ENCODE assay signal across 11 cellular contexts in genomic region chr21:45470087-45470515, GRCh38.
DNase-seq lines count a peak whose midpoint lies in the region; ATAC-seq and TF ChIP-seq lines count a peak whose summit lies in the region.
"Had no signal": no experiment of that assay in that cellular context is flagged by ENCODE, and none has a peak within 500 bp of the region (broad histone marks: within the 10 kb centered on the region; RNA-seq: fewer than 3 reads in every experiment).

No MANE protein-coding gene starts in this region.

- no CpG with 5 or more reads among the region's 7 CpGs for WGBS in IMR-90 (ENCODE audit: extremely low coverage in 2 of 2, insufficient read length in 1 of 2), 2 experiments
- WGBS in transverse colon (ENCODE audit: low coverage in 1 of 2), 2 donors = 45 to 59% methylated on average over 1 to 7 of the region's 7 CpGs

- H2BK120ac ChIP-seq in IMR-90 (ENCODE audit: low read depth, low read length) = peak overlapping the region; percentile 47

- H2AK5ac ChIP-seq in IMR-90 (ENCODE audit: low read depth, low read length) = peak overlapping the region; percentile 60

- peaks cover 18% of the 10 kb centered on the region for H3K4me1 Mint-ChIP-seq in mesothelial cell of epicardium

- TF ChIP-seq POLR2A in IMR-90 (IDR thresholded peaks at IDR 0.05; ENCODE audit: low read depth, low read length) = no peak
- TF ChIP-seq POLR2A in transverse colon (IDR thresholded peaks at IDR 0.05) = no peak

- H3K27ac ChIP-seq in IMR-90 (ENCODE audit: insufficient read depth, low read length) (peak overlapping the region; percentile 37; the same call in 1 of the 2 replicates), cingulate gyrus (ENCODE audit: low read depth, low read length) (peak overlapping the region; percentile 39), transverse colon (peak overlapping the region; percentile 62 to 81 (median 79))

- no peak for TF ChIP-seq EP300 in transverse colon (IDR thresholded peaks at IDR 0.05; ENCODE audit: low read depth)

- H3K4me3 ChIP-seq in IMR-90 (ENCODE audit: insufficient read depth, low read depth, low read length) (no peak overlapping the region), transverse colon (no peak overlapping the region)
- H3K4me3 ChIP-seq: cardiac muscle cell had no signal

- H4K91ac ChIP-seq in IMR-90 (ENCODE audit: insufficient read depth, low read depth, low read length) = peak overlapping the region; percentile 73; the same call in 1 of the 2 replicates

- peak overlapping the region; percentile 25 for H2BK5ac ChIP-seq in IMR-90 (ENCODE audit: low read depth, low read length, poor library complexity, severe bottlenecking)

- intact Hi-C loops in IMR-90 (cut with micrococcal nuclease) (no loop called here), transverse colon (cut with DNase I; ENCODE audit: low total_unique reads) (no loop called here)

- H3K4me2 ChIP-seq in IMR-90 (ENCODE audit: low read depth, low read length) = peak overlapping the region; percentile 32

- H3K36me3 ChIP-seq in IMR-90 (ENCODE audit: control insufficient read depth, insufficient read depth, low read length) (peaks cover 22% of the 10 kb centered on the region), transverse colon (no peaks in the 10 kb centered on the region)

- H3K4ac ChIP-seq in IMR-90 (ENCODE audit: low read depth, low read length) = peak overlapping the region; percentile 78

- in situ Hi-C loops in IMR-90 (cut with MboI; ENCODE audit: low sequenced_read_pairs) = no loop called here
- in situ Hi-C loops in transverse colon (cut with MboI; ENCODE audit: low pct_ligation_motif_present in 1 of 4, low pct_unique_long_range_greater_than_20kb in 1 of 4, low sequenced_read_pairs in 3 of 4) = loop anchor here in 3 of 4 donors (10.0 to 25.0 kb wide), 3 partner anchors 125 to 308 kb away; partner anchors contain the start of gene POFUT2 (in 1 of the 3)

- H3K9me3 Mint-ChIP-seq in mesothelial cell of epicardium = no peaks in the 10 kb centered on the region
- H3K9me3 Mint-ChIP-seq: natural killer cell treated with Interleukin-12 subunit alpha and Interleukin-12 subunit beta and Interleukin-15 and Interleukin-18, amount 100 ng/mL, for 72 hours had no signal

- H3K9me1 ChIP-seq in IMR-90 (ENCODE audit: insufficient read depth, low read length) = peaks cover 17% of the 10 kb centered on the region

- peak overlapping the region; percentile 97 for H3K27ac Mint-ChIP-seq in mesothelial cell of epicardium
- H3K27ac Mint-ChIP-seq: natural killer cell treated with Interleukin-12 subunit alpha and Interleukin-12 subunit beta and Interleukin-15 and Interleukin-18, amount 100 ng/mL, for 72 hours had no signal

- TF ChIP-seq RAD21 in IMR-90 (IDR thresholded peaks at IDR 0.05; ENCODE audit: low read length) = no peak

- H3K27me3 Mint-ChIP-seq in mesothelial cell of epicardium (ENCODE audit: low read depth) = no peaks in the 10 kb centered on the region

- peak overlapping the region; percentile 58; the same call in 1 of the 2 replicates for H2BK20ac ChIP-seq in IMR-90 (ENCODE audit: low read depth, low read length)

- DNase-seq in IMR-90 (peak; percentile 68), mesothelial cell of epicardium (ENCODE audit: low spot score in 2 of 2, unreplicated experiment in 2 of 2) (no peak), transverse colon (no peak), HPDE6-E6E7 (ENCODE audit: extremely low spot score) (no peak), DMS79 (lab: John Stamatoyannopoulos, UW) (no peak)
- DNase-seq: activated CD8-positive, alpha-beta memory T cell treated with anti-CD3 and anti-CD28 coated beads for 24 hours; NCI-H187 had no signal

- H3K4me1 ChIP-seq in IMR-90 (ENCODE audit: control insufficient read depth, insufficient read depth, low read length) = peaks cover 32% of the 10 kb centered on the region
- H3K4me1 ChIP-seq in transverse colon = peaks cover 6 to 33% (median 13%) of the 10 kb centered on the region in 4 donors

- POLR2A ChIA-PET in IMR-90 (lab: Charles Lee; ENCODE audit: unreplicated experiment) = no interaction called here

- ATAC-seq in IMR-90 (ENCODE audit: low read depth) (peak; percentile 3; the same call in 1 of the 2 replicates), HG02571 (IDR thresholded peaks at IDR 0.05; ENCODE audit: unreplicated experiment) (no peak)
- ATAC-seq: natural killer cell treated with Interleukin-12 subunit alpha and Interleukin-12 subunit beta and Interleukin-15 and Interleukin-18, amount 100 ng/mL, for 72 hours had no signal

- H3K4me3 Mint-ChIP-seq in mesothelial cell of epicardium = no peak overlapping the region
- H3K4me3 Mint-ChIP-seq: natural killer cell treated with Interleukin-12 subunit alpha and Interleukin-12 subunit beta and Interleukin-15 and Interleukin-18, amount 100 ng/mL, for 72 hours had no signal

- H3K9ac ChIP-seq in IMR-90 (ENCODE audit: low read depth, low read length) = no peak overlapping the region

- H3K23ac ChIP-seq in IMR-90 (ENCODE audit: low read depth, low read length) = peak overlapping the region; percentile 57; the same call in 1 of the 2 replicates

- no peak overlapping the region for H3K56ac ChIP-seq in IMR-90 (ENCODE audit: extremely low read depth, insufficient read depth, low read length)

- H4K8ac ChIP-seq in IMR-90 (ENCODE audit: low read depth in 2 of 2, low read length in 2 of 2) = peak overlapping the region in 1 of 2 experiments; percentile 56; a peak in 1 of 4 replicates

- no TSS peak for BruUV-seq in IMR-90 (replicated peaks; lab: Mats Ljungman, UMichigan)

- CTCF ChIA-PET in IMR-90 (lab: Yijun Ruan, JAX) = no interaction called here

- H3K18ac ChIP-seq in IMR-90 (ENCODE audit: low read depth, low read length) = peak overlapping the region; percentile 6; the same call in 1 of the 2 replicates

- H3K14ac ChIP-seq in IMR-90 (replicated peaks; ENCODE audit: low read depth, low read length) = peak overlapping the region; percentile 78

- TF ChIP-seq CTCF in IMR-90 (conservative IDR thresholded peaks at IDR 0.05; ENCODE audit: low read depth, low read length) (no peak), mesothelial cell of epicardium (IDR thresholded peaks at IDR 0.05; ENCODE audit: unreplicated experiment) (no peak), transverse colon (IDR thresholded peaks at IDR 0.05) (no peak)

- H4K20me1 ChIP-seq in IMR-90 (ENCODE audit: insufficient read depth, low read length) = peaks cover 72% of the 10 kb centered on the region

- dilution Hi-C loops in IMR-90 (cut with HindIII; ENCODE audit: low sequenced_read_pairs, unreplicated experiment) = no loop called here

- peak overlapping the region; percentile 82 for H2AK9ac ChIP-seq in IMR-90 (replicated peaks; ENCODE audit: low read depth, low read length, poor library complexity)

- no peaks in the 10 kb centered on the region for H3K9me3 ChIP-seq in IMR-90 (ENCODE audit: control insufficient read depth, insufficient read depth, low read length)
- H3K9me3 ChIP-seq in transverse colon = no peaks in the 10 kb centered on the region

- H3K27me3 ChIP-seq in IMR-90 (ENCODE audit: control insufficient read depth, insufficient read depth, low read length) = no peaks in the 10 kb centered on the region
- no peaks in the 10 kb centered on the region for H3K27me3 ChIP-seq in transverse colon
- H3K27me3 ChIP-seq: cardiac muscle cell had no signal

- H2AFZ ChIP-seq in IMR-90 (replicated peaks; ENCODE audit: low read length, poor library complexity) = peak overlapping the region; percentile 5

- H4K5ac ChIP-seq in IMR-90 (ENCODE audit: low read depth, low read length) = peak overlapping the region; percentile 2

- H3K36me3 Mint-ChIP-seq in mesothelial cell of epicardium = peaks cover 5% of the 10 kb centered on the region

- peaks cover 10 to 64% of the 10 kb centered on the region in 2 experiments; a peak in 3 of 4 replicates for H3K79me1 ChIP-seq in IMR-90 (ENCODE audit: low read depth in 1 of 2, low read length in 2 of 2)

- peak overlapping the region; percentile 48; the same call in 1 of the 3 replicates for H2BK15ac ChIP-seq in IMR-90 (ENCODE audit: low read depth, low read length)

TF ChIP-seq in IMR-90, 13 proteins besides CTCF, POLR2A, EP300 and RAD21:
- no peak for TF ChIP-seq CEBPB (IDR thresholded peaks at IDR 0.05; ENCODE audit: low read depth, low read length)
- no peak for TF ChIP-seq NFE2L2 (IDR thresholded peaks at IDR 0.05; ENCODE audit: low read depth, low read length)
- 0 out of 2 replicates have a peak, but pooled peaks have one; percentile 17 for TF ChIP-seq BHLHE40 (IDR thresholded peaks at IDR 0.05; ENCODE audit: low read depth, low read length)
- no peak for TF ChIP-seq FOS (IDR thresholded peaks at IDR 0.05; ENCODE audit: low read depth, low read length)
